ENCODE assay signal across 19 cellular contexts in the genomic region with DNA sequence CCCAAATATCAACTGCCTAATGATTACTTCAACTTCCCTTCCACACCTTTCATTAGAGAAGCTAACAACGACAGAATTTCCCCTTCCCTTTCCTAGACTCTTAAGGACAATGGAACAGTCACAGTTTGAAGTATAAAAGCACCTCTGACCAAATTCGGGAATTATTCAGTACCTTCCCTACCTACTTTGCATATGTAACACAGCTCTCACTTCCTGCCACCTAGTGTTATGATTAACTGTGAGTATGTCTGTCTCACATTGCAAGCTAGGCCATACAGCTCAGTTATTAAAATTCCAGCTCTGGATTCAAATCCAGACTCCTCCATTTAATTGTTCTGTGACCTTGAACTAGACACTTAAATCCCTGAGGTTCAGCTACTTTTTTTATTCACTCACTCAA. TPM values are rescaled to one million over a fixed set of nuclear protein-coding genes. Genes with fewer than 3 reads are reported as not detected.
DNase-seq lines count a peak whose midpoint lies in the region; ATAC-seq and TF ChIP-seq lines count a peak whose summit lies in the region.
"Had no signal": no experiment of that assay in that cellular context is flagged by ENCODE, and none has a peak within 500 bp of the region (broad histone marks: within the 10 kb centered on the region; RNA-seq: fewer than 3 reads in every experiment).

No MANE protein-coding gene starts in this region.

- DNase-seq in retina (no peak), anterior cingulate cortex (lab: John Stamatoyannopoulos, UW) (no peak), osteocyte (ENCODE audit: extremely low spot score, unreplicated experiment) (no peak), psoas muscle (no peak)
- DNase-seq: activated CD4-positive, alpha-beta T cell treated with anti-CD3 and anti-CD28 coated beads, Interleukin-2, amount 50 U/mL, for 4 hours; activated gamma-delta T cell treated with Interleukin-2 at 50 U/mL for 16 hours; esophagus squamous epithelium; NCI-H2029; stimulated activated CD4-positive, alpha-beta T cell treated with anti-CD3 and anti-CD28 coated beads, Interleukin-4, amount 100 ng/mL, for 1 hour; T-cell had no signal

- no peak overlapping the region for H3K4me3 Mint-ChIP-seq in osteocyte (ENCODE audit: unreplicated experiment)
- H3K4me3 Mint-ChIP-seq: stimulated activated naive CD8-positive, alpha-beta T cell treated with anti-CD3 and anti-CD28 coated beads, Interleukin-15, Interleukin-2, amounts not matched to agents 100 ng/mL and 50 ng/mL, for 24 hours; T-cell had no signal

- peaks cover 1% of the 10 kb centered on the region for H3K4me1 Mint-ChIP-seq in osteocyte (ENCODE audit: unreplicated experiment)
- H3K4me1 Mint-ChIP-seq: T-cell had no signal

- H3K4me3 ChIP-seq in psoas muscle = no peak overlapping the region
- H3K4me3 ChIP-seq: cardiac muscle cell, esophagus squamous epithelium, prostate gland had no signal

- no peaks in the 10 kb centered on the region for H3K27me3 ChIP-seq in psoas muscle (ENCODE audit: insufficient read depth in 3 of 3, low read length in 2 of 3)
- H3K27me3 ChIP-seq: cardiac muscle cell, esophagus squamous epithelium had no signal

- no peaks in the 10 kb centered on the region for H3K36me3 ChIP-seq in psoas muscle (ENCODE audit: insufficient read depth in 1 of 2, low read depth in 1 of 2)
- H3K36me3 ChIP-seq: cardiac muscle cell, esophagus squamous epithelium, prostate gland had no signal

- H3K9me3 Mint-ChIP-seq in osteocyte (ENCODE audit: unreplicated experiment) = peaks cover 10% of the 10 kb centered on the region

- no peak overlapping the region for H3K27ac Mint-ChIP-seq in osteocyte (ENCODE audit: unreplicated experiment)
- H3K27ac Mint-ChIP-seq: stimulated activated naive CD8-positive, alpha-beta T cell treated with anti-CD3 and anti-CD28 coated beads, Interleukin-15, Interleukin-2, amounts not matched to agents 100 ng/mL and 50 ng/mL, for 24 hours; T-cell had no signal

- ATAC-seq in GM18517 (IDR thresholded peaks at IDR 0.05; ENCODE audit: unreplicated experiment) (peak; percentile 60), GM21529 (IDR thresholded peaks at IDR 0.05; ENCODE audit: unreplicated experiment) (peak; percentile 90), HG03103 (IDR thresholded peaks at IDR 0.05; ENCODE audit: low read depth, unreplicated experiment) (peak; percentile 78), psoas muscle (no peak)
- ATAC-seq: T-cell had no signal

- no peaks in the 10 kb centered on the region for H3K9me3 ChIP-seq in psoas muscle
- H3K9me3 ChIP-seq: prostate gland had no signal

- intact Hi-C loops in psoas muscle (cut with DNase I) = no loop called here

- H3K27ac ChIP-seq in VCaP (peak overlapping the region; percentile 79), psoas muscle (no peak overlapping the region)
- H3K27ac ChIP-seq: cardiac muscle cell, esophagus squamous epithelium, KMS-11, prostate gland had no signal

- H3K4me1 ChIP-seq in psoas muscle = no peaks in the 10 kb centered on the region
- H3K4me1 ChIP-seq: esophagus squamous epithelium, prostate gland had no signal

- H3K36me3 Mint-ChIP-seq in osteocyte (ENCODE audit: unreplicated experiment) = no peaks in the 10 kb centered on the region
- H3K36me3 Mint-ChIP-seq: T-cell had no signal

- WGBS in psoas muscle, 3 donors = 59 to 65% (median 65%) methylated on average over 2 of the region's 2 CpGs

- TF ChIP-seq CTCF in VCaP (conservative IDR thresholded peaks at IDR 0.05) = no peak
- no peak for TF ChIP-seq CTCF in osteocyte (IDR thresholded peaks at IDR 0.05)
- no peak for TF ChIP-seq CTCF in psoas muscle (IDR thresholded peaks at IDR 0.05)

- H3K27me3 Mint-ChIP-seq in osteocyte (ENCODE audit: unreplicated experiment) = peaks cover 3% of the 10 kb centered on the region

RNA-seq across cellular contexts. Expression of a gene that starts 44.8 kb away (rescaled TPM):
- total RNA-seq in osteocyte = not detected in 2 replicates
- total RNA-seq in psoas muscle = under 1 TPM in 1 of 4 donors, not detected in 3; 0.17 TPM
- polyA plus RNA-seq in psoas muscle = under 1 TPM in 2 of 3 donors, not detected in 1; 0.01 to 0.03 TPM
- total RNA-seq: mononuclear cell had no signal

RNA-seq across cellular contexts. Expression of a gene that starts 48.7 kb away (rescaled TPM):
- total RNA-seq in osteocyte (0.24 TPM in 2 replicates), psoas muscle (not detected)
- under 1 TPM in 1 of 3 donors, not detected in 2; 0.01 TPM for polyA plus RNA-seq in psoas muscle

Comparison
In these comparisons a context has a peak if more than half of its experiments do, and no peak if none do; other contexts are left out.
1. ATAC-seq: peak in GM18517 (single experiment), GM21529 (single experiment) and HG03103 (single experiment); none in psoas muscle (0 of 4).